ENCODE assay signal across 1 cellular context in genomic region chr19:8505680-8506401, GRCh38.
TF ChIP-seq lines count a peak whose summit lies in the region.

No MANE protein-coding gene starts in this region.

TF ChIP-seq in HepG2, 621 proteins besides CTCF, POLR2A, EP300 and RAD21 (continued from another document and continues in another):
- TF ChIP-seq, protein P1, sequence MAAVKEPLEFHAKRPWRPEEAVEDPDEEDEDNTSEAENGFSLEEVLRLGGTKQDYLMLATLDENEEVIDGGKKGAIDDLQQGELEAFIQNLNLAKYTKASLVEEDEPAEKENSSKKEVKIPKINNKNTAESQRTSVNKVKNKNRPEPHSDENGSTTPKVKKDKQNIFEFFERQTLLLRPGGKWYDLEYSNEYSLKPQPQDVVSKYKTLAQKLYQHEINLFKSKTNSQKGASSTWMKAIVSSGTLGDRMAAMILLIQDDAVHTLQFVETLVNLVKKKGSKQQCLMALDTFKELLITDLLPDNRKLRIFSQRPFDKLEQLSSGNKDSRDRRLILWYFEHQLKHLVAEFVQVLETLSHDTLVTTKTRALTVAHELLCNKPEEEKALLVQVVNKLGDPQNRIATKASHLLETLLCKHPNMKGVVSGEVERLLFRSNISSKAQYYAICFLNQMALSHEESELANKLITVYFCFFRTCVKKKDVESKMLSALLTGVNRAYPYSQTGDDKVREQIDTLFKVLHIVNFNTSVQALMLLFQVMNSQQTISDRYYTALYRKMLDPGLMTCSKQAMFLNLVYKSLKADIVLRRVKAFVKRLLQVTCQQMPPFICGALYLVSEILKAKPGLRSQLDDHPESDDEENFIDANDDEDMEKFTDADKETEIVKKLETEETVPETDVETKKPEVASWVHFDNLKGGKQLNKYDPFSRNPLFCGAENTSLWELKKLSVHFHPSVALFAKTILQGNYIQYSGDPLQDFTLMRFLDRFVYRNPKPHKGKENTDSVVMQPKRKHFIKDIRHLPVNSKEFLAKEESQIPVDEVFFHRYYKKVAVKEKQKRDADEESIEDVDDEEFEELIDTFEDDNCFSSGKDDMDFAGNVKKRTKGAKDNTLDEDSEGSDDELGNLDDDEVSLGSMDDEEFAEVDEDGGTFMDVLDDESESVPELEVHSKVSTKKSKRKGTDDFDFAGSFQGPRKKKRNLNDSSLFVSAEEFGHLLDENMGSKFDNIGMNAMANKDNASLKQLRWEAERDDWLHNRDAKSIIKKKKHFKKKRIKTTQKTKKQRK (IDR thresholded peaks at IDR 0.05; ENCODE audit: low read length) = no peak
- TF ChIP-seq THAP9 (CRISPR knock-in tag; IDR thresholded peaks at IDR 0.05; ENCODE audit: borderline replicate concordance) (peak; percentile 38; the same call in 1 of the 2 replicates), ZBTB38 (CRISPR knock-in tag; IDR thresholded peaks at IDR 0.05) (0 out of 2 replicates have a peak, but pooled peaks have one; percentile 62), KLF16 (CRISPR knock-in tag; IDR thresholded peaks at IDR 0.05) (peak in 1 of 2 experiments; percentile 84; a peak in 2 of 4 replicates), KMT2B (CRISPR knock-in tag; IDR thresholded peaks at IDR 0.05) (peak; percentile 42; the same call in 1 of the 2 replicates), ZNF75D (CRISPR knock-in tag; IDR thresholded peaks at IDR 0.05; ENCODE audit: borderline replicate concordance) (no peak), GLI4 (CRISPR knock-in tag; IDR thresholded peaks at IDR 0.05; ENCODE audit: borderline replicate concordance) (no peak), ZNF44 (CRISPR knock-in tag; IDR thresholded peaks at IDR 0.05) (no peak), ZNF607 (CRISPR knock-in tag; IDR thresholded peaks at IDR 0.05; ENCODE audit: borderline replicate concordance) (peak; percentile 86), NFRKB (IDR thresholded peaks at IDR 0.05) (no peak), ZNF672 (CRISPR knock-in tag; IDR thresholded peaks at IDR 0.05) (no peak), SOX13 (IDR thresholded peaks at IDR 0.05) (no peak), SOX13 (CRISPR knock-in tag; conservative IDR thresholded peaks at IDR 0.05 in 1 of 2, IDR thresholded peaks at IDR 0.05 in 1 of 2) (no peak; a peak in 1 of 4 replicates), MXD1 (CRISPR knock-in tag; IDR thresholded peaks at IDR 0.05) (peak; percentile 95), ZNF773 (CRISPR knock-in tag; IDR thresholded peaks at IDR 0.05; ENCODE audit: borderline replicate concordance) (0 out of 2 replicates have a peak, but pooled peaks have one; percentile 32), IKZF1 (IDR thresholded peaks at IDR 0.05) (no peak), NFE2L2 (IDR thresholded peaks at IDR 0.05; ENCODE audit: low read length) (no peak), TEAD3 (CRISPR knock-in tag; optimal IDR thresholded peaks at IDR 0.05; ENCODE audit: borderline replicate concordance) (peak; percentile 63), KAT7 (CRISPR knock-in tag; IDR thresholded peaks at IDR 0.05; ENCODE audit: borderline replicate concordance) (no peak), SIN3A (IDR thresholded peaks at IDR 0.05; ENCODE audit: borderline replicate concordance, low read depth, low read length) (peak; percentile 55; the same call in 1 of the 2 replicates), MBD4 (IDR thresholded peaks at IDR 0.05; ENCODE audit: borderline replicate concordance, low read length) (no peak), ASH2L (IDR thresholded peaks at IDR 0.05; ENCODE audit: insufficient read length, low read depth, low read length) (peak; percentile 31), SMARCC2 (IDR thresholded peaks at IDR 0.05) (no peak), ZNF333 (CRISPR knock-in tag; IDR thresholded peaks at IDR 0.05; ENCODE audit: borderline replicate concordance) (no peak; the same call in 1 of the 2 replicates), SRY (CRISPR knock-in tag; IDR thresholded peaks at IDR 0.05) (peak; percentile 30), ZNF264 (CRISPR knock-in tag; IDR thresholded peaks at IDR 0.05) (0 out of 2 replicates have a peak, but pooled peaks have one; percentile 21), ZNF629 (CRISPR knock-in tag; conservative IDR thresholded peaks at IDR 0.05) (no peak), PAF1 (CRISPR knock-in tag; IDR thresholded peaks at IDR 0.05) (no peak), ZNF441 (CRISPR knock-in tag; IDR thresholded peaks at IDR 0.05; ENCODE audit: borderline replicate concordance) (0 out of 2 replicates have a peak, but pooled peaks have one; percentile 33), AGO1 (IDR thresholded peaks at IDR 0.05; ENCODE audit: low read depth, low read length, poor library complexity, severe bottlenecking) (peak; percentile 85), E2F2 (CRISPR knock-in tag; IDR thresholded peaks at IDR 0.05; ENCODE audit: borderline replicate concordance) (no peak), BORCS8-MEF2B (CRISPR knock-in tag; IDR thresholded peaks at IDR 0.05) (peak; percentile 73), LBX2 (CRISPR knock-in tag; IDR thresholded peaks at IDR 0.05; ENCODE audit: borderline replicate concordance) (peak; percentile 55; the same call in 1 of the 2 replicates), ZNF619 (CRISPR knock-in tag; IDR thresholded peaks at IDR 0.05) (peak; percentile 67), GPN1 (CRISPR knock-in tag; IDR thresholded peaks at IDR 0.05; ENCODE audit: borderline replicate concordance) (no peak), ARNT (IDR thresholded peaks at IDR 0.05) (no peak), ZNF552 (CRISPR knock-in tag; IDR thresholded peaks at IDR 0.05; ENCODE audit: borderline replicate concordance) (no peak), HNRNPK (IDR thresholded peaks at IDR 0.05; ENCODE audit: low read depth, low read length, poor library complexity, severe bottlenecking) (peak; percentile 87)
- TF ChIP-seq, protein P2, sequence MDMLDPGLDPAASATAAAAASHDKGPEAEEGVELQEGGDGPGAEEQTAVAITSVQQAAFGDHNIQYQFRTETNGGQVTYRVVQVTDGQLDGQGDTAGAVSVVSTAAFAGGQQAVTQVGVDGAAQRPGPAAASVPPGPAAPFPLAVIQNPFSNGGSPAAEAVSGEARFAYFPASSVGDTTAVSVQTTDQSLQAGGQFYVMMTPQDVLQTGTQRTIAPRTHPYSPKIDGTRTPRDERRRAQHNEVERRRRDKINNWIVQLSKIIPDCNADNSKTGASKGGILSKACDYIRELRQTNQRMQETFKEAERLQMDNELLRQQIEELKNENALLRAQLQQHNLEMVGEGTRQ (IDR thresholded peaks at IDR 0.05; ENCODE audit: low read depth, low read length) = no peak
- TF ChIP-seq, protein P2 (CRISPR knock-in tag; IDR thresholded peaks at IDR 0.05; ENCODE audit: borderline replicate concordance) = peak; percentile 67; the same call in 1 of the 2 replicates
- TF ChIP-seq, protein P3, sequence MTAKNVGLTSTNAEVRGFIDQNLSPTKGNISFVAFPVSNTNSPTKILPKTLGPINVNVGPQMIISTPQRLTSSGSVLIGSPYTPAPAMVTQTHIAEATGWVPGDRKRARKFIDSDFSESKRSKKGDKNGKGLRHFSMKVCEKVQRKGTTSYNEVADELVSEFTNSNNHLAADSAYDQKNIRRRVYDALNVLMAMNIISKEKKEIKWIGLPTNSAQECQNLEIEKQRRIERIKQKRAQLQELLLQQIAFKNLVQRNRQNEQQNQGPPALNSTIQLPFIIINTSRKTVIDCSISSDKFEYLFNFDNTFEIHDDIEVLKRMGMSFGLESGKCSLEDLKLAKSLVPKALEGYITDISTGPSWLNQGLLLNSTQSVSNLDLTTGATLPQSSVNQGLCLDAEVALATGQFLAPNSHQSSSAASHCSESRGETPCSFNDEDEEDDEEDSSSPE (CRISPR knock-in tag; IDR thresholded peaks at IDR 0.05) = no peak
- TF ChIP-seq, protein P4, sequence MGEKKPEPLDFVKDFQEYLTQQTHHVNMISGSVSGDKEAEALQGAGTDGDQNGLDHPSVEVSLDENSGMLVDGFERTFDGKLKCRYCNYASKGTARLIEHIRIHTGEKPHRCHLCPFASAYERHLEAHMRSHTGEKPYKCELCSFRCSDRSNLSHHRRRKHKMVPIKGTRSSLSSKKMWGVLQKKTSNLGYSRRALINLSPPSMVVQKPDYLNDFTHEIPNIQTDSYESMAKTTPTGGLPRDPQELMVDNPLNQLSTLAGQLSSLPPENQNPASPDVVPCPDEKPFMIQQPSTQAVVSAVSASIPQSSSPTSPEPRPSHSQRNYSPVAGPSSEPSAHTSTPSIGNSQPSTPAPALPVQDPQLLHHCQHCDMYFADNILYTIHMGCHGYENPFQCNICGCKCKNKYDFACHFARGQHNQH (CRISPR knock-in tag; IDR thresholded peaks at IDR 0.05) = 0 out of 2 replicates have a peak, but pooled peaks have one; percentile 21
- TF ChIP-seq, protein P5, sequence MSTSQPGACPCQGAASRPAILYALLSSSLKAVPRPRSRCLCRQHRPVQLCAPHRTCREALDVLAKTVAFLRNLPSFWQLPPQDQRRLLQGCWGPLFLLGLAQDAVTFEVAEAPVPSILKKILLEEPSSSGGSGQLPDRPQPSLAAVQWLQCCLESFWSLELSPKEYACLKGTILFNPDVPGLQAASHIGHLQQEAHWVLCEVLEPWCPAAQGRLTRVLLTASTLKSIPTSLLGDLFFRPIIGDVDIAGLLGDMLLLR (CRISPR knock-in tag; IDR thresholded peaks at IDR 0.05) = 0 out of 2 replicates have a peak, but pooled peaks have one; percentile 55
- TF ChIP-seq, protein P6, sequence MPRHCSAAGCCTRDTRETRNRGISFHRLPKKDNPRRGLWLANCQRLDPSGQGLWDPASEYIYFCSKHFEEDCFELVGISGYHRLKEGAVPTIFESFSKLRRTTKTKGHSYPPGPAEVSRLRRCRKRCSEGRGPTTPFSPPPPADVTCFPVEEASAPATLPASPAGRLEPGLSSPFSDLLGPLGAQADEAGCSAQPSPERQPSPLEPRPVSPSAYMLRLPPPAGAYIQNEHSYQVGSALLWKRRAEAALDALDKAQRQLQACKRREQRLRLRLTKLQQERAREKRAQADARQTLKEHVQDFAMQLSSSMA (CRISPR knock-in tag; IDR thresholded peaks at IDR 0.05) = peak; percentile 68; the same call in 1 of the 2 replicates
- TF ChIP-seq, protein P7, sequence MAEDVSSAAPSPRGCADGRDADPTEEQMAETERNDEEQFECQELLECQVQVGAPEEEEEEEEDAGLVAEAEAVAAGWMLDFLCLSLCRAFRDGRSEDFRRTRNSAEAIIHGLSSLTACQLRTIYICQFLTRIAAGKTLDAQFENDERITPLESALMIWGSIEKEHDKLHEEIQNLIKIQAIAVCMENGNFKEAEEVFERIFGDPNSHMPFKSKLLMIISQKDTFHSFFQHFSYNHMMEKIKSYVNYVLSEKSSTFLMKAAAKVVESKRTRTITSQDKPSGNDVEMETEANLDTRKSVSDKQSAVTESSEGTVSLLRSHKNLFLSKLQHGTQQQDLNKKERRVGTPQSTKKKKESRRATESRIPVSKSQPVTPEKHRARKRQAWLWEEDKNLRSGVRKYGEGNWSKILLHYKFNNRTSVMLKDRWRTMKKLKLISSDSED (CRISPR knock-in tag; IDR thresholded peaks at IDR 0.05) = no peak
- TF ChIP-seq, protein P8, sequence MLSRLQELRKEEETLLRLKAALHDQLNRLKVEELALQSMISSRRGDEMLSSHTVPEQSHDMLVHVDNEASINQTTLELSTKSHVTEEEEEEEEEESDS (CRISPR knock-in tag; IDR thresholded peaks at IDR 0.05; ENCODE audit: borderline replicate concordance) = no peak
- TF ChIP-seq, protein P9, sequence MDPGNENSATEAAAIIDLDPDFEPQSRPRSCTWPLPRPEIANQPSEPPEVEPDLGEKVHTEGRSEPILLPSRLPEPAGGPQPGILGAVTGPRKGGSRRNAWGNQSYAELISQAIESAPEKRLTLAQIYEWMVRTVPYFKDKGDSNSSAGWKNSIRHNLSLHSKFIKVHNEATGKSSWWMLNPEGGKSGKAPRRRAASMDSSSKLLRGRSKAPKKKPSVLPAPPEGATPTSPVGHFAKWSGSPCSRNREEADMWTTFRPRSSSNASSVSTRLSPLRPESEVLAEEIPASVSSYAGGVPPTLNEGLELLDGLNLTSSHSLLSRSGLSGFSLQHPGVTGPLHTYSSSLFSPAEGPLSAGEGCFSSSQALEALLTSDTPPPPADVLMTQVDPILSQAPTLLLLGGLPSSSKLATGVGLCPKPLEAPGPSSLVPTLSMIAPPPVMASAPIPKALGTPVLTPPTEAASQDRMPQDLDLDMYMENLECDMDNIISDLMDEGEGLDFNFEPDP (CRISPR knock-in tag; conservative IDR thresholded peaks at IDR 0.05) = no peak
